In genomic region chr7:108515013-108515412, GRCh38 we compare ENCODE assay signal across 19 cellular contexts. TPM values are rescaled to one million over a fixed set of nuclear protein-coding genes. Genes with fewer than 3 reads are reported as not detected.
DNase-seq lines count a peak whose midpoint lies in the region; ATAC-seq, FAIRE-seq and TF ChIP-seq lines count a peak whose summit lies in the region.
"Had no signal": no experiment of that assay in that cellular context is flagged by ENCODE, and none has a peak within 500 bp of the region (broad histone marks: within the 10 kb centered on the region; RNA-seq: fewer than 3 reads in every experiment).

No MANE protein-coding gene starts in this region.

- no peaks in the 10 kb centered on the region for H4K20me1 ChIP-seq in GM12878 (ENCODE audit: control insufficient read depth, insufficient read depth)

- no peak overlapping the region for H3K4me2 ChIP-seq in GM12878 (ENCODE audit: control insufficient read depth, insufficient read depth)

- H3K9me3 ChIP-seq in A673 (ENCODE audit: low read depth, low read length, poor library complexity, severe bottlenecking) (no peaks in the 10 kb centered on the region), GM12878 (replicated peaks; ENCODE audit: control insufficient read depth, insufficient read depth, low read length) (no peaks in the 10 kb centered on the region; the same call in 2 of the 3 replicates), gastroesophageal sphincter (no peaks in the 10 kb centered on the region)

- SMC1A ChIA-PET in GM12878 (lab: Charles Lee; ENCODE audit: uncharacterized antibody, unreplicated experiment), result interaction anchor here (1.3 to 1.6 kb wide), 3 partner anchors 8 to 11 kb away, joined by 3 to 7 read pairs (median 6); partner anchors contain the start of gene PNPLA8

- H3K4me3 ChIP-seq in A673 (ENCODE audit: low read depth, low read length, poor library complexity, severe bottlenecking), result no peak overlapping the region
- no peak overlapping the region for H3K4me3 ChIP-seq in GM12878
- H3K4me3 ChIP-seq in gastroesophageal sphincter, result no peak overlapping the region
- H3K4me3 ChIP-seq: HAP-1, SJCRH30 had no signal

- DNase-seq in A673 (ENCODE audit: low spot score) (peak; percentile 21), LHCN-M2 (ENCODE audit: low read depth) (peak; percentile 26), GM12878 (ENCODE audit: low read depth, low spot score) (no peak), fibroblast of the conjunctiva (ENCODE audit: low read depth) (peak; percentile 34), DMS 273 (lab: John Stamatoyannopoulos, UW; ENCODE audit: unreplicated experiment) (no peak)
- DNase-seq: 8988T, MM.1S, NCI-H1105, NCI-H146, NCI-H2029, NCI-H226, NCI-H510A treated with DMSO at 0.1 percent for 48 hours, NCI-H748 treated with DMSO at 0.1 percent for 48 hours, SJCRH30 had no signal

- TF ChIP-seq CTCF in A673 (conservative IDR thresholded peaks at IDR 0.05; ENCODE audit: low read depth, low read length) (no peak), GM12878 (IDR thresholded peaks at IDR 0.05 in 2 of 3, conservative IDR thresholded peaks at IDR 0.05 in 1 of 3; ENCODE audit: control insufficient read depth in 2 of 3, extremely low read depth in 1 of 3, insufficient read depth in 1 of 3, low read depth in 3 of 3, low read length in 3 of 3) (no peak), gastroesophageal sphincter (IDR thresholded peaks at IDR 0.05) (no peak)

- POLR2A ChIA-PET in A673 (lab: Charles Lee; ENCODE audit: low non-redundant PET), result no interaction called here
- POLR2A ChIA-PET in GM12878 (lab: Charles Lee), result interaction anchor here (1.0 kb wide), 1 partner anchor 12 kb away, joined by 3 read pairs; no protein-coding TSS in a partner anchor

- peaks cover 88% of the 10 kb centered on the region for H3K36me3 Mint-ChIP-seq in activated T-helper 17 cell treated with anti-CD3 and anti-CD28 coated beads, Interleukin-2, amount 50 U/mL, for 72 hours (ENCODE audit: low read depth)

- no TSS peak for BruUV-seq in A673 (replicated peaks; lab: Mats Ljungman, UMichigan)
- BruUV-seq in GM12878 (replicated peaks; lab: Mats Ljungman, UMichigan), result no TSS peak

- peak overlapping the region; percentile 12 for H3K27ac ChIP-seq in A673 (ENCODE audit: low read depth, low read length, poor library complexity, severe bottlenecking)
- no peak overlapping the region for H3K27ac ChIP-seq in GM12878 (ENCODE audit: control insufficient read depth, insufficient read depth)
- no peak overlapping the region for H3K27ac ChIP-seq in gastroesophageal sphincter
- H3K27ac ChIP-seq: SJCRH30 had no signal

- TF ChIP-seq RAD21 in GM12878 (IDR thresholded peaks at IDR 0.05; ENCODE audit: insufficient read depth, low read depth, low read length), result no peak

- intact Hi-C loops in A673 (cut with micrococcal nuclease; ENCODE audit: unreplicated experiment) (no loop called here), GM12878 (cut with micrococcal nuclease; ENCODE audit: unreplicated experiment) (no loop called here)

- no peak overlapping the region for H3K4me3 Mint-ChIP-seq in activated T-helper 17 cell treated with anti-CD3 and anti-CD28 coated beads, Interleukin-2, amount 50 U/mL, for 72 hours

- H3K4me1 ChIP-seq in A673 (ENCODE audit: insufficient read depth, low read length, poor library complexity, severe bottlenecking) (peaks cover 16% of the 10 kb centered on the region), GM12878 (ENCODE audit: control insufficient read depth, insufficient read depth, low read length) (no peaks in the 10 kb centered on the region), gastroesophageal sphincter (peaks cover 0 to 29% (median 0%) of the 10 kb centered on the region in 3 donors)
- H3K4me1 ChIP-seq: SJCRH30 had no signal

- H3K36me3 ChIP-seq in A673 (ENCODE audit: insufficient read depth, low read length, poor library complexity, severe bottlenecking) (peaks cover 18% of the 10 kb centered on the region), GM12878 (ENCODE audit: control insufficient read depth in 2 of 2, insufficient read depth in 2 of 2, low read length in 1 of 2) (peaks cover 0 to 4% of the 10 kb centered on the region in 2 experiments; a peak in 1 of 4 replicates), gastroesophageal sphincter (peaks cover 0 to 57% of the 10 kb centered on the region in 2 donors)

- WGBS in GM12878 (ENCODE audit: insufficient coverage, insufficient replicate concordance, low lambda C conversion rate, missing lambda C conversion rate), result 53% methylated on average over 3 of the region's 3 CpGs
- WGBS in gastroesophageal sphincter (ENCODE audit: low coverage in 1 of 2), 2 donors, result 59 to 63% methylated on average over 3 of the region's 3 CpGs

- H3K9ac ChIP-seq in GM12878 (ENCODE audit: control insufficient read depth, insufficient read depth, low read length), result no peak overlapping the region

- no peak overlapping the region for H2AFZ ChIP-seq in GM12878 (ENCODE audit: control insufficient read depth, low read depth, low read length)

- no peak for FAIRE-seq in GM12878 (lab: Jason Lieb, UNC)

- no peaks in the 10 kb centered on the region for H3K79me2 ChIP-seq in GM12878 (ENCODE audit: control insufficient read depth, insufficient read depth, low read length)

- peaks cover 1% of the 10 kb centered on the region for H3K4me1 Mint-ChIP-seq in activated T-helper 17 cell treated with anti-CD3 and anti-CD28 coated beads, Interleukin-2, amount 50 U/mL, for 72 hours

- CTCF ChIA-PET in A673 (lab: Charles Lee) (no interaction called here), GM12878 (lab: Yijun Ruan, JAX) (no interaction called here)

- no peak for ATAC-seq in GM12878
- ATAC-seq in activated T-helper 17 cell treated with anti-CD3 and anti-CD28 coated beads, Interleukin-2, amount 50 U/mL, for 72 hours (replicated peaks), result no peak
- ATAC-seq in HG03460 (IDR thresholded peaks at IDR 0.05; ENCODE audit: unreplicated experiment), result no peak
- no peak for ATAC-seq in gastroesophageal sphincter

- TF ChIP-seq POLR2A in GM12878 (IDR thresholded peaks at IDR 0.05; ENCODE audit: low read depth, low read length) (no peak), gastroesophageal sphincter (IDR thresholded peaks at IDR 0.05) (no peak)

- RAD21 ChIA-PET in GM12878 (lab: Charles Lee; ENCODE audit: unreplicated experiment), result no interaction called here

- no peaks in the 10 kb centered on the region for H3K9me3 Mint-ChIP-seq in activated T-helper 17 cell treated with anti-CD3 and anti-CD28 coated beads, Interleukin-2, amount 50 U/mL, for 72 hours

- no peak for TF ChIP-seq EP300 in GM12878 (IDR thresholded peaks at IDR 0.05; ENCODE audit: borderline replicate concordance in 1 of 2, control insufficient read depth in 1 of 2, low read depth in 2 of 2, low read length in 2 of 2)
- no peak for TF ChIP-seq EP300 in gastroesophageal sphincter (IDR thresholded peaks at IDR 0.05)

- H3K27ac Mint-ChIP-seq in activated T-helper 17 cell treated with anti-CD3 and anti-CD28 coated beads, Interleukin-2, amount 50 U/mL, for 72 hours, result no peak overlapping the region

- H3K27me3 Mint-ChIP-seq in activated T-helper 17 cell treated with anti-CD3 and anti-CD28 coated beads, Interleukin-2, amount 50 U/mL, for 72 hours, result no peaks in the 10 kb centered on the region

- H3K27me3 ChIP-seq in A673 (replicated peaks; ENCODE audit: insufficient read depth, low read depth, low read length, poor library complexity) (no peaks in the 10 kb centered on the region), GM12878 (replicated peaks in 1 of 2; ENCODE audit: control insufficient read depth in 2 of 2, insufficient read depth in 2 of 2, low read length in 1 of 2) (no peaks in the 10 kb centered on the region), gastroesophageal sphincter (no peaks in the 10 kb centered on the region)
- H3K27me3 ChIP-seq: SJCRH30 had no signal

- in situ Hi-C loops in GM12878 (cut with MboI), result no loop called here

RNA-seq across cellular contexts. Expression of gene PNPLA8, which starts 10.9 kb away (rescaled TPM):
- total RNA-seq in A673 (2021) (19.2 and 19.5 TPM in 2 replicates), LHCN-M2 (2014; rRNA removed) (33.9 and 44.5 TPM in 2 replicates), GM12878 (2014; rRNA removed) (8.6 and 11.6 TPM in 2 replicates), GM12878 (2014; rRNA removed; fragmentation: Illumina TruSeq; extraction: Trizol) (15.6 and 18.4 TPM in 2 replicates), GM12878 (2021) (10.5 TPM in 2 replicates), gastroesophageal sphincter (10 to 100 TPM; 28.3 to 52.1 (median 44.9) TPM)
- 10.9 TPM for polyA plus RNA-seq in LHCN-M2 (2012)
- total RNA-seq in GM12878 (2013; cell fraction: nucleolus; rRNA removed), result 31.2 and 31.8 TPM in 2 replicates
- 5.0 TPM for polyA plus RNA-seq in GM12878 (2011; ENCODE audit: low read depth)
- polyA plus RNA-seq in GM12878 (2011; rRNA removed) (16.3 and 32.0 TPM in 2 replicates), GM12878 (2014; fragmentation: Illumina TruSeq; extraction: Trizol) (12.3 and 14.1 TPM in 2 replicates), GM12878 (2014; fragmentation: Nextera tagmentation; extraction: Ambion mirVana) (10 to 100 TPM in 1 of 2 experiments, 1 to 10 TPM in 1; 9.8 to 12.0 TPM), GM12878 (2014; rRNA removed) (5.5 and 8.0 TPM in 2 replicates), GM12878 (2016; fragmentation: Nextera tagmentation; extraction: Ambion mirVana) (10 to 100 TPM; 14.3 to 16.1 TPM)
- 4.2 and 5.0 TPM in 2 replicates for polyA plus RNA-seq in GM12878 (2011; cell fraction: cytosol; rRNA removed)
- 6.0 and 7.2 TPM in 2 replicates for polyA plus RNA-seq in GM12878 (2011; cell fraction: nucleus; rRNA removed)
- 6.7 and 10.6 TPM in 2 replicates for polyA plus RNA-seq in GM12878 (2012)
- polyA minus RNA-seq in GM12878 (2011; rRNA and poly(A)+ RNA removed), result 11.0 and 20.3 TPM in 2 replicates
- 7.1 and 11.1 TPM in 2 replicates for polyA minus RNA-seq in GM12878 (2011; cell fraction: cytosol; rRNA and poly(A)+ RNA removed)
- polyA minus RNA-seq in GM12878 (2011; cell fraction: nucleus; rRNA and poly(A)+ RNA removed), result 7.1 and 9.1 TPM in 2 replicates
- 10 to 100 TPM; 19.2 to 26.2 TPM for total RNA-seq in activated T-helper 17 cell treated with anti-CD3 and anti-CD28 coated beads, Interleukin-2, amount 50 U/mL, for 72 hours

RNA-seq across cellular contexts. Expression of gene THAP5, which starts 54.5 kb away (rescaled TPM):
- 38.1 and 39.4 TPM in 2 replicates for total RNA-seq in A673 (2021)
- 26.3 and 43.6 TPM in 2 replicates for total RNA-seq in LHCN-M2 (2014; rRNA removed)
- 6.5 TPM for polyA plus RNA-seq in LHCN-M2 (2012)
- total RNA-seq in GM12878 (2013; cell fraction: nucleolus; rRNA removed), result 34.4 and 36.4 TPM in 2 replicates
- 28.2 and 35.2 TPM in 2 replicates for total RNA-seq in GM12878 (2014; rRNA removed)
- total RNA-seq in GM12878 (2014; rRNA removed; fragmentation: Illumina TruSeq; extraction: Trizol), result 47.0 and 47.7 TPM in 2 replicates
- 22.1 and 22.9 TPM in 2 replicates for total RNA-seq in GM12878 (2021)
- 5.1 TPM for polyA plus RNA-seq in GM12878 (2011; ENCODE audit: low read depth)
- polyA plus RNA-seq in GM12878 (2011; rRNA removed), result 13.0 and 26.9 TPM in 2 replicates
- polyA plus RNA-seq in GM12878 (2011; cell fraction: cytosol; rRNA removed), result 5.1 and 6.3 TPM in 2 replicates
- 5.1 and 5.9 TPM in 2 replicates for polyA plus RNA-seq in GM12878 (2011; cell fraction: nucleus; rRNA removed)
- polyA plus RNA-seq in GM12878 (2012), result 9.1 and 11.7 TPM in 2 replicates
- polyA plus RNA-seq in GM12878 (2014; fragmentation: Illumina TruSeq; extraction: Trizol), result 45.8 and 50.9 TPM in 2 replicates
- polyA plus RNA-seq in GM12878 (2014; fragmentation: Nextera tagmentation; extraction: Ambion mirVana), result 10 to 100 TPM; 16.5 to 22.7 TPM
- 11.9 and 16.4 TPM in 2 replicates for polyA plus RNA-seq in GM12878 (2014; rRNA removed)
- polyA plus RNA-seq in GM12878 (2016; fragmentation: Nextera tagmentation; extraction: Ambion mirVana), result 10 to 100 TPM; 25.4 to 35.9 TPM
- polyA minus RNA-seq in GM12878 (2011; rRNA and poly(A)+ RNA removed), result 7.1 and 12.7 TPM in 2 replicates
- 6.7 and 7.7 TPM in 2 replicates for polyA minus RNA-seq in GM12878 (2011; cell fraction: cytosol; rRNA and poly(A)+ RNA removed)
- 11.7 and 18.7 TPM in 2 replicates for polyA minus RNA-seq in GM12878 (2011; cell fraction: nucleus; rRNA and poly(A)+ RNA removed)
- total RNA-seq in activated T-helper 17 cell treated with anti-CD3 and anti-CD28 coated beads, Interleukin-2, amount 50 U/mL, for 72 hours, result 10 to 100 TPM; 31.1 to 34.8 TPM
- 10 to 100 TPM; 30.8 to 41.7 (median 36.2) TPM for total RNA-seq in gastroesophageal sphincter

RNA-seq across cellular contexts. Expression of gene DNAJB9, which starts 54.7 kb away (rescaled TPM):
- 8.1 and 12.9 TPM in 2 replicates for total RNA-seq in A673 (2021)
- total RNA-seq in LHCN-M2 (2014; rRNA removed), result 29.6 and 41.9 TPM in 2 replicates
- polyA plus RNA-seq in LHCN-M2 (2012), result 15.5 TPM
- total RNA-seq in GM12878 (2013; cell fraction: nucleolus; rRNA removed), result 12.7 and 14.2 TPM in 2 replicates
- total RNA-seq in GM12878 (2014; rRNA removed), result 15.6 and 20.9 TPM in 2 replicates
- 9.2 and 10.2 TPM in 2 replicates for total RNA-seq in GM12878 (2014; rRNA removed; fragmentation: Illumina TruSeq; extraction: Trizol)
- total RNA-seq in GM12878 (2021), result 6.9 and 8.4 TPM in 2 replicates
- 7.8 TPM for polyA plus RNA-seq in GM12878 (2011; ENCODE audit: low read depth)
- 5.8 and 7.7 TPM in 2 replicates for polyA plus RNA-seq in GM12878 (2011; rRNA removed)
- 2.0 and 2.5 TPM in 2 replicates for polyA plus RNA-seq in GM12878 (2011; cell fraction: cytosol; rRNA removed)
- 2.0 and 2.1 TPM in 2 replicates for polyA plus RNA-seq in GM12878 (2011; cell fraction: nucleus; rRNA removed)
- 11.1 and 18.0 TPM in 2 replicates for polyA plus RNA-seq in GM12878 (2012)
- 7.2 and 7.9 TPM in 2 replicates for polyA plus RNA-seq in GM12878 (2014; fragmentation: Illumina TruSeq; extraction: Trizol)
- 1 to 10 TPM; 4.5 to 5.0 TPM for polyA plus RNA-seq in GM12878 (2014; fragmentation: Nextera tagmentation; extraction: Ambion mirVana)
- 9.4 and 13.3 TPM in 2 replicates for polyA plus RNA-seq in GM12878 (2014; rRNA removed)
- 10 to 100 TPM; 17.6 to 19.1 TPM for polyA plus RNA-seq in GM12878 (2016; fragmentation: Nextera tagmentation; extraction: Ambion mirVana)
- polyA minus RNA-seq in GM12878 (2011; rRNA and poly(A)+ RNA removed), result 2.0 and 2.1 TPM in 2 replicates
- polyA minus RNA-seq in GM12878 (2011; cell fraction: cytosol; rRNA and poly(A)+ RNA removed), result 1.2 TPM in 2 replicates
- polyA minus RNA-seq in GM12878 (2011; cell fraction: nucleus; rRNA and poly(A)+ RNA removed), result 3.6 and 4.1 TPM in 2 replicates
- total RNA-seq in activated T-helper 17 cell treated with anti-CD3 and anti-CD28 coated beads, Interleukin-2, amount 50 U/mL, for 72 hours, result 10 to 100 TPM; 10.1 to 17.4 TPM
- 10 to 100 TPM; 17.4 to 31.2 (median 24.4) TPM for total RNA-seq in gastroesophageal sphincter

RNA-seq across cellular contexts. Expression of gene NRCAM, which starts 58.8 kb away (rescaled TPM):
- 43.4 and 45.7 TPM in 2 replicates for total RNA-seq in A673 (2021)
- total RNA-seq in LHCN-M2 (2014; rRNA removed), result 6.0 and 8.9 TPM in 2 replicates
- 1.9 TPM for polyA plus RNA-seq in LHCN-M2 (2012)
- total RNA-seq in GM12878 (2013; cell fraction: nucleolus; rRNA removed), result 19.5 and 22.2 TPM in 2 replicates
- total RNA-seq in GM12878 (2014; rRNA removed), result 0.98 and 1.2 TPM in 2 replicates
- total RNA-seq in GM12878 (2014; rRNA removed; fragmentation: Illumina TruSeq; extraction: Trizol), result 1.1 and 1.6 TPM in 2 replicates
- total RNA-seq in GM12878 (2021), result 1.4 and 1.7 TPM in 2 replicates
- polyA plus RNA-seq in GM12878 (2011; ENCODE audit: low read depth), result 1.0 TPM
- 2.0 and 3.0 TPM in 2 replicates for polyA plus RNA-seq in GM12878 (2011; rRNA removed)
- 0.75 and 1.2 TPM in 2 replicates for polyA plus RNA-seq in GM12878 (2011; cell fraction: cytosol; rRNA removed)
- 2.1 and 3.4 TPM in 2 replicates for polyA plus RNA-seq in GM12878 (2011; cell fraction: nucleus; rRNA removed)
- polyA plus RNA-seq in GM12878 (2012), result 0.93 and 1.5 TPM in 2 replicates
- polyA plus RNA-seq in GM12878 (2014; fragmentation: Illumina TruSeq; extraction: Trizol), result 1.4 and 2.6 TPM in 2 replicates
- polyA plus RNA-seq in GM12878 (2014; fragmentation: Nextera tagmentation; extraction: Ambion mirVana), result under 1 TPM; 0.32 to 0.49 TPM
- 0.59 and 0.75 TPM in 2 replicates for polyA plus RNA-seq in GM12878 (2014; rRNA removed)
- polyA plus RNA-seq in GM12878 (2016; fragmentation: Nextera tagmentation; extraction: Ambion mirVana), result under 1 TPM; 0.30 to 0.92 TPM
- polyA minus RNA-seq in GM12878 (2011; rRNA and poly(A)+ RNA removed), result 2.8 and 3.2 TPM in 2 replicates
- polyA minus RNA-seq in GM12878 (2011; cell fraction: cytosol; rRNA and poly(A)+ RNA removed), result 0.52 and 1.6 TPM in 2 replicates
- polyA minus RNA-seq in GM12878 (2011; cell fraction: nucleus; rRNA and poly(A)+ RNA removed), result 3.1 and 3.4 TPM in 2 replicates
- total RNA-seq in activated T-helper 17 cell treated with anti-CD3 and anti-CD28 coated beads, Interleukin-2, amount 50 U/mL, for 72 hours, result not detected
- 1 to 10 TPM; 1.3 to 4.7 (median 2.2) TPM for total RNA-seq in gastroesophageal sphincter
- polyA plus RNA-seq: CD14-positive monocyte had no signal

Comparison
In these comparisons a context has a peak if more than half of its experiments do, and no peak if none do; other contexts are left out.
1. DNase-seq: peak in A673 (single experiment), LHCN-M2 (single experiment) and fibroblast of the conjunctiva (single experiment); none in GM12878 (single experiment) and DMS 273 (single experiment).